In genomic region chr1:206116873-206117150, GRCh38 we compare ENCODE assay signal across 2 cellular contexts.
TF ChIP-seq lines count a peak whose summit lies in the region.

No MANE protein-coding gene starts in this region.

TF ChIP-seq in IMR-90, 13 proteins besides CTCF, POLR2A, EP300 and RAD21 (continued from another document):
- TF ChIP-seq MXI1 (IDR thresholded peaks at IDR 0.05; ENCODE audit: borderline replicate concordance, low read depth, low read length) (no peak), NFE2L2 (IDR thresholded peaks at IDR 0.05; ENCODE audit: low read depth, low read length) (no peak), CEBPB (IDR thresholded peaks at IDR 0.05; ENCODE audit: low read depth, low read length) (no peak)

TF ChIP-seq in neural cell, 6 proteins besides CTCF, POLR2A, EP300 and RAD21 (continued from another document):
- TF ChIP-seq POLR2AphosphoS5 (IDR thresholded peaks at IDR 0.05), result no peak
